ENCODE assay signal across 18 cellular contexts in genomic region chr3:155807823-155808222, GRCh38. TPM values are rescaled to one million over a fixed set of nuclear protein-coding genes. Genes with fewer than 3 reads are reported as not detected.
"Had no signal": no experiment of that assay in that cellular context is flagged by ENCODE, and none has a peak within 500 bp of the region (broad histone marks: within the 10 kb centered on the region; RNA-seq: fewer than 3 reads in every experiment).

No MANE protein-coding gene starts in this region.

- DNase-seq: activated CD4-positive, alpha-beta T cell treated with anti-CD3 and anti-CD28 coated beads, Interleukin-2, amount 50 U/mL, for 1 hour; activated CD8-positive, alpha-beta memory T cell treated with anti-CD3 and anti-CD28 coated beads, Interleukin-2, amount 50 U/mL, for 4 hours; activated naive CD4-positive, alpha-beta T cell treated with anti-CD3 and anti-CD28 coated beads, Interleukin-2, amount 10 ng/mL, durations not matched to agents 7 days and 5 days; activated T-cell treated with anti-CD3 and anti-CD28 coated beads, Interleukin-2, amount 50 U/mL, for 4 hours; cerebellar nuclear complex; effector CD4-positive, alpha-beta T cell; nephron progenitor cell; nucleus accumbens; stimulated activated CD4-positive, alpha-beta T cell treated with anti-CD3 and anti-CD28 coated beads, Interleukin-12 subunit alpha, Interleukin-12 subunit beta, amount 100 ng/mL, for 4 hours; stimulated activated CD4-positive, alpha-beta T cell treated with anti-CD3 and anti-CD28 coated beads, Interleukin-1b, Interleukin-23, amount 100 ng/mL, for 48 hours; stimulated activated CD8-positive, alpha-beta memory T cell treated with anti-CD3 and anti-CD28 coated beads, Interleukin-4, amount 100 ng/mL, for 48 hours; stimulated activated naive CD4-positive, alpha-beta T cell; transverse colon had no signal

- H3K27me3 ChIP-seq: ascending aorta, breast epithelium, hepatocyte, transverse colon, vagina had no signal

- H3K9me3 Mint-ChIP-seq: activated naive CD4-positive, alpha-beta T cell treated with anti-CD3 and anti-CD28 coated beads, Interleukin-2, amount 10 ng/mL, durations not matched to agents 7 days and 5 days; activated T-cell treated with anti-CD3 and anti-CD28 coated beads, Interleukin-2, amount 50 U/mL, for 4 hours; mesothelial cell of epicardium; nephron progenitor cell had no signal

- H3K27ac Mint-ChIP-seq: activated naive CD4-positive, alpha-beta T cell treated with anti-CD3 and anti-CD28 coated beads, Interleukin-2, amount 10 ng/mL, durations not matched to agents 7 days and 5 days; mesothelial cell of epicardium; nephron progenitor cell had no signal

- H3K4me3 Mint-ChIP-seq: activated naive CD4-positive, alpha-beta T cell treated with anti-CD3 and anti-CD28 coated beads, Interleukin-2, amount 10 ng/mL, durations not matched to agents 7 days and 5 days; activated T-cell treated with anti-CD3 and anti-CD28 coated beads, Interleukin-2, amount 50 U/mL, for 4 hours; mesothelial cell of epicardium; nephron progenitor cell had no signal

- H3K9me3 ChIP-seq: ascending aorta, breast epithelium, transverse colon, vagina had no signal

- H3K36me3 Mint-ChIP-seq: activated naive CD4-positive, alpha-beta T cell treated with anti-CD3 and anti-CD28 coated beads, Interleukin-2, amount 10 ng/mL, durations not matched to agents 7 days and 5 days had no signal

- H3K4me1 ChIP-seq: ascending aorta, breast epithelium, vagina had no signal

- H3K4me3 ChIP-seq: ascending aorta, breast epithelium, hepatocyte, transverse colon, vagina had no signal

- ATAC-seq: activated T-cell treated with anti-CD3 and anti-CD28 coated beads, Interleukin-2, amount 50 U/mL, for 4 hours had no signal

- H3K36me3 ChIP-seq: ascending aorta, breast epithelium, transverse colon, vagina had no signal

- H3K27ac ChIP-seq: ascending aorta, breast epithelium, hepatocyte, transverse colon, vagina had no signal

- H3K4me1 Mint-ChIP-seq: mesothelial cell of epicardium had no signal

RNA-seq across cellular contexts. Expression of gene C3orf33, which starts 1.7 kb away (rescaled TPM):
- total RNA-seq: ascending aorta had no signal
